In genomic region chr19:42246143-42246868, GRCh38 we compare ENCODE assay signal across 8 cellular contexts. TPM values are rescaled to one million over a fixed set of nuclear protein-coding genes. Genes with fewer than 3 reads are reported as not detected.
DNase-seq lines count a peak whose midpoint lies in the region; ATAC-seq lines count a peak whose summit lies in the region.

No MANE protein-coding gene starts in this region.

- intact Hi-C loops in sciatic nerve (cut with DNase I), result loop anchor here (10.0 kb wide), 1 partner anchor 48 kb away; no protein-coding TSS in a partner anchor

- no peaks in the 10 kb centered on the region for H3K27me3 ChIP-seq in MG63

- DNase-seq in D341Med (ENCODE audit: low spot score) (peak; percentile 74), MG63 (peak; percentile 86), anterior cingulate cortex (lab: John Stamatoyannopoulos, UW) (peak in 57 of 58 donors; percentile 39 to 90 (median 81)), hypothalamus (lab: John Stamatoyannopoulos, UW) (peak in 49 of 51 donors; percentile 17 to 93 (median 76)), sciatic nerve (ENCODE audit: low spot score) (peak; percentile 81), NCI-H128 (lab: John Stamatoyannopoulos, UW; ENCODE audit: unreplicated experiment) (no peak)

- no peaks in the 10 kb centered on the region for H3K9me3 ChIP-seq in MG63

- H3K4me3 ChIP-seq in MG63, result no peak overlapping the region

- H3K36me3 ChIP-seq in MG63, result peaks cover 40% of the 10 kb centered on the region

- ATAC-seq in sciatic nerve, result no peak
- no peak for ATAC-seq in GM21381 (IDR thresholded peaks at IDR 0.05; ENCODE audit: unreplicated experiment)
- no peak for ATAC-seq in HG02759 (IDR thresholded peaks at IDR 0.05; ENCODE audit: unreplicated experiment)

RNA-seq across cellular contexts. Expression of gene GSK3A, which starts 3.9 kb away (rescaled TPM):
- 24.1 and 27.3 TPM in 2 replicates for total RNA-seq in MG63 (2014; rRNA removed; shearing (Covaris generic); ENCODE audit: low replicate concordance)
- total RNA-seq in sciatic nerve, result 29.2 TPM

RNA-seq across cellular contexts. Expression of gene ERF, which starts 8.6 kb away (rescaled TPM):
- total RNA-seq in MG63 (2014; rRNA removed; shearing (Covaris generic); ENCODE audit: low replicate concordance), result 78.3 and 168 TPM in 2 replicates
- total RNA-seq in sciatic nerve, result 90.7 TPM

RNA-seq across cellular contexts. Expression of gene CIC, which starts 22.7 kb away (rescaled TPM):
- 5.9 and 15.8 TPM in 2 replicates for total RNA-seq in MG63 (2014; rRNA removed; shearing (Covaris generic); ENCODE audit: low replicate concordance)
- total RNA-seq in sciatic nerve, result 92.1 TPM

RNA-seq across cellular contexts. Expression of gene ZNF526, which starts 26.2 kb away (rescaled TPM):
- total RNA-seq in MG63 (2014; rRNA removed; shearing (Covaris generic); ENCODE audit: low replicate concordance), result 8.5 and 12.8 TPM in 2 replicates
- total RNA-seq in sciatic nerve, result 12.1 TPM

RNA-seq across cellular contexts. Expression of gene DEDD2, which starts 28.8 kb away (rescaled TPM):
- 26.3 and 42.9 TPM in 2 replicates for total RNA-seq in MG63 (2014; rRNA removed; shearing (Covaris generic); ENCODE audit: low replicate concordance)
- total RNA-seq in sciatic nerve, result 21.8 TPM
